Comparison of ENCODE assay signal across 26 cellular contexts in genomic region chr18:55161966-55162365, GRCh38.
"Had no signal": no experiment of that assay in that cellular context is flagged by ENCODE, and none has a peak within 500 bp of the region (broad histone marks: within the 10 kb centered on the region; RNA-seq: fewer than 3 reads in every experiment).

No MANE protein-coding gene starts in this region.

- H3K4me3 ChIP-seq: adrenal gland, body of pancreas, SJSA1 had no signal

- H3K9ac ChIP-seq: KMS-11 had no signal

- H3K36me3 ChIP-seq: adrenal gland, SJSA1 had no signal

- H3K4me1 ChIP-seq: adrenal gland, body of pancreas, SJSA1 had no signal

- H3K9me3 ChIP-seq: adrenal gland, body of pancreas, SJSA1 had no signal

- H3K36me3 Mint-ChIP-seq: activated naive CD8-positive, alpha-beta T cell treated with anti-CD3 and anti-CD28 coated beads, Interleukin-2, amount 10 ng/mL, durations not matched to agents 7 days and 5 days had no signal

- DNase-seq: activated CD4-positive, alpha-beta T cell treated with anti-CD3 and anti-CD28 coated beads for 4 hours; activated CD4-positive, alpha-beta T cell treated with anti-CD3 and anti-CD28 coated beads, Interleukin-2, amount 50 U/mL, for 4 hours; activated CD8-positive, alpha-beta memory T cell treated with anti-CD3 and anti-CD28 coated beads, Interleukin-2, amount 50 U/mL, for 48 hours; activated CD8-positive, alpha-beta T cell treated with anti-CD3 and anti-CD28 coated beads, Interleukin-2, amount 10 ng/mL, durations not matched to agents 7 days and 5 days; activated naive CD4-positive, alpha-beta T cell treated with anti-CD3 and anti-CD28 coated beads, Interleukin-2, amount 50 U/mL, for 16 hours; activated naive CD8-positive, alpha-beta T cell treated with anti-CD3 and anti-CD28 coated beads, Interleukin-2, amount 10 ng/mL, durations not matched to agents 7 days and 5 days; activated T-cell treated with anti-CD3 and anti-CD28 coated beads, Interleukin-2, amount 50 U/mL, for 1 hour; anterior cingulate cortex; MV-4-11; NCI-H1105; NCI-H1436; NCI-H1694 treated with DMSO at 0.1 percent for 48 hours; NCI-H2029 treated with DMSO at 0.1 percent for 48 hours; NCI-H446; NCI-H526; NK-92 treated with Interleukin-12 subunit alpha and Interleukin-12 subunit beta, amount 100 ng/mL, for 24 hours; OCI-M1; RPMI8226; SHP77 had no signal

- H3K27ac Mint-ChIP-seq: activated CD8-positive, alpha-beta T cell treated with anti-CD3 and anti-CD28 coated beads, Interleukin-2, amount 10 ng/mL, durations not matched to agents 7 days and 5 days; activated naive CD8-positive, alpha-beta T cell treated with anti-CD3 and anti-CD28 coated beads, Interleukin-2, amount 10 ng/mL, durations not matched to agents 7 days and 5 days; T-helper 1 cell treated with Interleukin-12 subunit alpha and Interleukin-12 subunit beta and Interleukin-4 antibody, amounts not matched to agents 30 μg/mL and 1 μg/mL, for 36 hours had no signal

- H3K27me3 Mint-ChIP-seq: activated naive CD8-positive, alpha-beta T cell treated with anti-CD3 and anti-CD28 coated beads, Interleukin-2, amount 10 ng/mL, durations not matched to agents 7 days and 5 days had no signal

- H3K4me1 Mint-ChIP-seq: activated naive CD8-positive, alpha-beta T cell treated with anti-CD3 and anti-CD28 coated beads, Interleukin-2, amount 10 ng/mL, durations not matched to agents 7 days and 5 days had no signal

- ATAC-seq: activated CD4-positive, CD25-positive, alpha-beta regulatory T cell treated with anti-CD3 and anti-CD28 coated beads, Interleukin-2, amount 50 U/mL, for 24 hours; activated CD8-positive, alpha-beta T cell treated with anti-CD3 and anti-CD28 coated beads, Interleukin-2, amount 10 ng/mL, durations not matched to agents 7 days and 5 days; body of pancreas; Panc1 had no signal

- H3K4me3 Mint-ChIP-seq: activated CD8-positive, alpha-beta T cell treated with anti-CD3 and anti-CD28 coated beads, Interleukin-2, amount 10 ng/mL, durations not matched to agents 7 days and 5 days; activated naive CD8-positive, alpha-beta T cell treated with anti-CD3 and anti-CD28 coated beads, Interleukin-2, amount 10 ng/mL, durations not matched to agents 7 days and 5 days; T-helper 1 cell treated with Interleukin-12 subunit alpha and Interleukin-12 subunit beta and Interleukin-4 antibody, amounts not matched to agents 30 μg/mL and 1 μg/mL, for 36 hours had no signal

- H3K27me3 ChIP-seq: adrenal gland, body of pancreas had no signal

- H3K27ac ChIP-seq: adrenal gland, body of pancreas, KMS-11, SJSA1 had no signal
